ENCODE assay signal across 11 cellular contexts in genomic region chr3:16382852-16383251, GRCh38.
DNase-seq lines count a peak whose midpoint lies in the region; ATAC-seq and TF ChIP-seq lines count a peak whose summit lies in the region.
"Had no signal": no experiment of that assay in that cellular context is flagged by ENCODE, and none has a peak within 500 bp of the region (broad histone marks: within the 10 kb centered on the region; RNA-seq: fewer than 3 reads in every experiment).

No MANE protein-coding gene starts in this region.

- DNase-seq in activated CD8-positive, alpha-beta memory T cell treated with anti-CD3 and anti-CD28 coated beads, Interleukin-2, amount 10 ng/mL, durations not matched to agents 7 days and 5 days = no peak
- no peak for DNase-seq in activated CD8-positive, alpha-beta memory T cell treated with anti-CD3 and anti-CD28 coated beads for 24 hours
- DNase-seq in stimulated activated effector memory CD8-positive, alpha-beta T cell treated with anti-CD3 and anti-CD28 coated beads, Interleukin-12 subunit alpha, Interleukin-12 subunit beta, amount 100 ng/mL, for 72 hours (ENCODE audit: low spot score in 2 of 2) = no peak
- DNase-seq in progenitor cell of endocrine pancreas (ENCODE audit: low spot score, unreplicated experiment) (no peak), coronary artery (ENCODE audit: low spot score) (no peak)
- no peak for DNase-seq in stimulated activated CD4-positive, alpha-beta T cell treated with anti-CD3 and anti-CD28 coated beads, Interleukin-2, amount 100 ng/mL, for 24 hours
- DNase-seq: activated naive CD8-positive, alpha-beta T cell treated with anti-CD3 and anti-CD28 coated beads, Interleukin-2, amount 10 ng/mL, durations not matched to agents 7 days and 5 days; NCI-H446 had no signal

- no peak overlapping the region for H3K4me3 ChIP-seq in coronary artery

- peak overlapping the region; percentile 13 for H3K27ac Mint-ChIP-seq in activated CD8-positive, alpha-beta memory T cell treated with anti-CD3 and anti-CD28 coated beads, Interleukin-2, amount 10 ng/mL, durations not matched to agents 7 days and 5 days
- peak overlapping the region; percentile 69 for H3K27ac Mint-ChIP-seq in stimulated activated effector memory CD8-positive, alpha-beta T cell treated with anti-CD3 and anti-CD28 coated beads, Interleukin-12 subunit alpha, Interleukin-12 subunit beta, amount 100 ng/mL, for 72 hours
- no peak overlapping the region for H3K27ac Mint-ChIP-seq in progenitor cell of endocrine pancreas
- H3K27ac Mint-ChIP-seq: activated naive CD8-positive, alpha-beta T cell treated with anti-CD3 and anti-CD28 coated beads, Interleukin-2, amount 10 ng/mL, durations not matched to agents 7 days and 5 days; nephron had no signal

- peaks cover 66% of the 10 kb centered on the region for H3K4me1 Mint-ChIP-seq in activated CD8-positive, alpha-beta memory T cell treated with anti-CD3 and anti-CD28 coated beads, Interleukin-2, amount 10 ng/mL, durations not matched to agents 7 days and 5 days
- peaks cover 60% of the 10 kb centered on the region for H3K4me1 Mint-ChIP-seq in stimulated activated effector memory CD8-positive, alpha-beta T cell treated with anti-CD3 and anti-CD28 coated beads, Interleukin-12 subunit alpha, Interleukin-12 subunit beta, amount 100 ng/mL, for 72 hours
- no peaks in the 10 kb centered on the region for H3K4me1 Mint-ChIP-seq in progenitor cell of endocrine pancreas (ENCODE audit: low read depth)

- H3K27me3 Mint-ChIP-seq in activated CD8-positive, alpha-beta memory T cell treated with anti-CD3 and anti-CD28 coated beads, Interleukin-2, amount 10 ng/mL, durations not matched to agents 7 days and 5 days = no peaks in the 10 kb centered on the region
- peaks cover 8% of the 10 kb centered on the region for H3K27me3 Mint-ChIP-seq in progenitor cell of endocrine pancreas
- H3K27me3 Mint-ChIP-seq: activated naive CD8-positive, alpha-beta T cell treated with anti-CD3 and anti-CD28 coated beads, Interleukin-2, amount 10 ng/mL, durations not matched to agents 7 days and 5 days had no signal

- no peak overlapping the region for H3K27ac ChIP-seq in coronary artery

- TF ChIP-seq CTCF in progenitor cell of endocrine pancreas (IDR thresholded peaks at IDR 0.05; ENCODE audit: unreplicated experiment) (no peak), coronary artery (IDR thresholded peaks at IDR 0.05) (no peak)

- no peak overlapping the region for H3K4me3 Mint-ChIP-seq in activated CD8-positive, alpha-beta memory T cell treated with anti-CD3 and anti-CD28 coated beads, Interleukin-2, amount 10 ng/mL, durations not matched to agents 7 days and 5 days
- H3K4me3 Mint-ChIP-seq in stimulated activated effector memory CD8-positive, alpha-beta T cell treated with anti-CD3 and anti-CD28 coated beads, Interleukin-12 subunit alpha, Interleukin-12 subunit beta, amount 100 ng/mL, for 72 hours = no peak overlapping the region
- H3K4me3 Mint-ChIP-seq in progenitor cell of endocrine pancreas (ENCODE audit: low read depth) = no peak overlapping the region
- H3K4me3 Mint-ChIP-seq: activated naive CD8-positive, alpha-beta T cell treated with anti-CD3 and anti-CD28 coated beads, Interleukin-2, amount 10 ng/mL, durations not matched to agents 7 days and 5 days; nephron had no signal

- peaks cover 69% of the 10 kb centered on the region for H3K36me3 Mint-ChIP-seq in activated CD8-positive, alpha-beta memory T cell treated with anti-CD3 and anti-CD28 coated beads, Interleukin-2, amount 10 ng/mL, durations not matched to agents 7 days and 5 days
- H3K36me3 Mint-ChIP-seq in stimulated activated effector memory CD8-positive, alpha-beta T cell treated with anti-CD3 and anti-CD28 coated beads, Interleukin-12 subunit alpha, Interleukin-12 subunit beta, amount 100 ng/mL, for 72 hours = peaks cover 54% of the 10 kb centered on the region
- H3K36me3 Mint-ChIP-seq in progenitor cell of endocrine pancreas (ENCODE audit: insufficient read depth) = no peaks in the 10 kb centered on the region

- no peak for ATAC-seq in activated CD8-positive, alpha-beta memory T cell treated with anti-CD3 and anti-CD28 coated beads, Interleukin-2, amount 10 ng/mL, durations not matched to agents 7 days and 5 days
- peak; percentile 48 for ATAC-seq in GM21825 (IDR thresholded peaks at IDR 0.05; ENCODE audit: unreplicated experiment)
- peak; percentile 26 for ATAC-seq in HG03558 (IDR thresholded peaks at IDR 0.05; ENCODE audit: extremely low read depth, unreplicated experiment)
- peak; percentile 47 for ATAC-seq in stimulated activated effector memory CD8-positive, alpha-beta T cell treated with anti-CD3 and anti-CD28 coated beads, Interleukin-12 subunit alpha, Interleukin-12 subunit beta, amount 100 ng/mL, for 72 hours

- CTCF ChIA-PET in activated CD8-positive, alpha-beta memory T cell treated with anti-CD3 and anti-CD28 coated beads, Interleukin-2, amount 10 ng/mL, durations not matched to agents 7 days and 5 days (lab: Charles Lee) = no interaction called here

- H3K9me3 Mint-ChIP-seq in activated CD8-positive, alpha-beta memory T cell treated with anti-CD3 and anti-CD28 coated beads, Interleukin-2, amount 10 ng/mL, durations not matched to agents 7 days and 5 days (ENCODE audit: low read depth) = peaks cover 11% of the 10 kb centered on the region
- H3K9me3 Mint-ChIP-seq in stimulated activated effector memory CD8-positive, alpha-beta T cell treated with anti-CD3 and anti-CD28 coated beads, Interleukin-12 subunit alpha, Interleukin-12 subunit beta, amount 100 ng/mL, for 72 hours = peaks cover 3% of the 10 kb centered on the region
- H3K9me3 Mint-ChIP-seq in progenitor cell of endocrine pancreas (ENCODE audit: low read depth) = peaks cover 2% of the 10 kb centered on the region
- H3K9me3 Mint-ChIP-seq: nephron had no signal
